15 cellular contexts compared by ENCODE assay signal in the genomic region with DNA sequence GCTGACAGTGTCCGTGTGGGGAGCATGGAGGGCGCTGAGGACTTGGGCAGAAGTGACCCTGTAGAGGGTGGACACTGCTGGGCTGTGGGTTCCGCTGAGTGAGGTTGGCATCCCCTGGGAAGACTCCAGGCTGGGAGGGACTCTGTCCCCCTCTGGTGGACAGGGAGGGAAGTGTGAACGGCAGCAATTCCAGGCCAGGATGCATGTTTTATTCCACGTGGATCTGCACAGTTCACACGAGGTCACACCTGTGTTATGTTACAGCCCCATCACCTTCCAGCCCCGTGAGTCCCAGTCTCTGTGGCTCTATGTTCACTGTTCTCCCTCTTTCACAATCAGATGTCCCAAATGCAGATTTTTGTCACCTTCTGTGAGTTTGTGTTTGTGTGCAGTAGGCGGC. TPM values are rescaled to one million over a fixed set of nuclear protein-coding genes. Genes with fewer than 3 reads are reported as not detected.
A peak's percentile ranks its signal among the peaks of the same experiment; 100 is the strongest.
DNase-seq lines count a peak whose midpoint lies in the region; ATAC-seq, FAIRE-seq and TF ChIP-seq lines count a peak whose summit lies in the region.
"Not testable (repeated sequence)": the region's sequence is repeated elsewhere in the genome, so short reads cannot be mapped to it uniquely, and the experiment has no call there.
"Had no signal": no experiment of that assay in that cellular context is flagged by ENCODE, and none has a peak within 500 bp of the region (broad histone marks: within the 10 kb centered on the region; RNA-seq: fewer than 3 reads in every experiment).

No MANE protein-coding gene starts in this region.

- in situ Hi-C loops in K562 (cut with MboI) = not testable (repeated sequence)

- H3K9ac ChIP-seq in K562 (ENCODE audit: insufficient read depth in 1 of 2, low read depth in 2 of 2, low read length in 2 of 2); liver (ENCODE audit: low read depth in 1 of 2, low read length in 2 of 2): not testable (repeated sequence)

- POLR2A ChIA-PET in A673 (lab: Charles Lee; ENCODE audit: low non-redundant PET) = not testable (repeated sequence)
- POLR2A ChIA-PET in K562 (lab: Yijun Ruan, JAX) = interaction anchor here (0.6 kb wide), 1 partner anchor 10 kb away, joined by 3 read pairs; no protein-coding TSS in a partner anchor

- intact Hi-C loops in A673 (cut with micrococcal nuclease; ENCODE audit: unreplicated experiment) = not testable (repeated sequence)
- intact Hi-C loops in K562 (cut with micrococcal nuclease) = loop anchor here (10.0 kb wide), 1 partner anchor 86 kb away; no protein-coding TSS in a partner anchor

- TF ChIP-seq EP300 in K562 (IDR thresholded peaks at IDR 0.05; ENCODE audit: low read length) = not testable (repeated sequence)

- not testable (repeated sequence) for TF ChIP-seq POLR2A in K562 (conservative IDR thresholded peaks at IDR 0.05)

- FAIRE-seq in K562 (lab: Jason Lieb, UNC) = peak; percentile 37

- H3K79me2 ChIP-seq in K562 (ENCODE audit: control insufficient read depth, insufficient read depth, low read length) = not testable (repeated sequence)

- H3K4me2 ChIP-seq in K562 (ENCODE audit: insufficient read depth, low read length) = not testable (repeated sequence)

- peak; percentile 18 for DNase-seq in A673 (ENCODE audit: low spot score)
- peak; percentile 21 for DNase-seq in Daoy (ENCODE audit: low read depth)
- DNase-seq in GM20000 (ENCODE audit: low spot score); RWPE2 (ENCODE audit: low spot score): not testable (repeated sequence)
- peak; percentile 27 for DNase-seq in M059J (ENCODE audit: low read depth)
- peak; percentile 9 to 31 (median 22) for DNase-seq in K562 (ENCODE audit: extremely low read depth in 1 of 4, low spot score in 3 of 4)
- DNase-seq in fibroblast of mammary gland (ENCODE audit: low read depth) = peak; percentile 13

- TF ChIP-seq RAD21 in K562 (CRISPR knock-in tag; conservative IDR thresholded peaks at IDR 0.05 in 1 of 2, IDR thresholded peaks at IDR 0.05 in 1 of 2); liver (IDR thresholded peaks at IDR 0.05): not testable (repeated sequence)

- H3K27ac ChIP-seq in A673 (ENCODE audit: low read depth, low read length, poor library complexity, severe bottlenecking); RWPE2 (ENCODE audit: poor library complexity, severe bottlenecking); K562 (ENCODE audit: extremely low read depth, low read depth, low read length); liver (ENCODE audit: low read depth in 1 of 2, low read length in 2 of 2): not testable (repeated sequence)

- CTCF ChIA-PET in A673 (lab: Charles Lee); K562 (lab: Yijun Ruan, JAX; ENCODE audit: low intra/inter-chr PET ratio): not testable (repeated sequence)

- not testable (repeated sequence) for H3K27me3 ChIP-seq in A673 (replicated peaks; ENCODE audit: insufficient read depth, low read depth, low read length, poor library complexity); RWPE2 (ENCODE audit: insufficient read depth, poor library complexity, severe bottlenecking); K562 (ENCODE audit: control insufficient read depth in 2 of 2, insufficient read depth in 2 of 2, low read length in 2 of 2); liver (ENCODE audit: control insufficient read depth in 4 of 4, insufficient read depth in 4 of 4, low read length in 3 of 4)

- H3K36me3 ChIP-seq in A673 (ENCODE audit: insufficient read depth, low read length, poor library complexity, severe bottlenecking); RWPE2 (ENCODE audit: low read depth); K562 (ENCODE audit: control insufficient read depth, insufficient read depth, low read length); liver (ENCODE audit: control insufficient read depth in 4 of 4, insufficient read depth in 3 of 4, low read depth in 1 of 4, low read length in 3 of 4): not testable (repeated sequence)

- not testable (repeated sequence) for H3K4me1 ChIP-seq in A673 (ENCODE audit: insufficient read depth, low read length, poor library complexity, severe bottlenecking); K562 (replicated peaks in 1 of 2; ENCODE audit: control insufficient read depth in 2 of 2, insufficient read depth in 2 of 2, low read length in 2 of 2); liver (ENCODE audit: control insufficient read depth in 4 of 4, insufficient read depth in 4 of 4, low read length in 3 of 4)
- peaks cover 17% of the 10 kb centered on the region for H3K4me1 ChIP-seq in RWPE2 (ENCODE audit: insufficient read depth, poor library complexity, severe bottlenecking)

- ATAC-seq in RWPE2 (ENCODE audit: low read depth); K562: not testable (repeated sequence)

- H3K4me3 ChIP-seq in A673 (ENCODE audit: low read depth, low read length, poor library complexity, severe bottlenecking); RWPE2 (ENCODE audit: severe bottlenecking); K562; fibroblast of mammary gland (ENCODE audit: control insufficient read depth, low read depth, low read length); liver (ENCODE audit: low read depth in 1 of 3, low read length in 3 of 3): not testable (repeated sequence)

- WGBS in K562 (ENCODE audit: insufficient coverage, low coverage, missing lambda C conversion rate) = 0% methylated on average over 5 of the region's 8 CpGs
- WGBS in liver = 60% methylated on average over 8 of the region's 8 CpGs

- H2AFZ ChIP-seq in K562 (ENCODE audit: low read depth, low read length) = not testable (repeated sequence)

- not testable (repeated sequence) for H3K9me3 ChIP-seq in A673 (ENCODE audit: low read depth, low read length, poor library complexity, severe bottlenecking); RWPE2 (ENCODE audit: severe bottlenecking); K562 (replicated peaks; ENCODE audit: control insufficient read depth, insufficient read depth, low read depth, low read length); liver (ENCODE audit: control insufficient read depth in 4 of 4, low read length in 3 of 4)

- TF ChIP-seq CTCF in A673 (conservative IDR thresholded peaks at IDR 0.05; ENCODE audit: low read depth, low read length) = not testable (repeated sequence)
- peak; percentile 18 for TF ChIP-seq CTCF in GM20000 (IDR thresholded peaks at IDR 0.05; ENCODE audit: extremely low read depth, missing control alignments)
- TF ChIP-seq CTCF in RWPE2 (IDR thresholded peaks at IDR 0.05; ENCODE audit: poor library complexity, severe bottlenecking) = peak; percentile 27
- TF ChIP-seq CTCF in K562 (IDR thresholded peaks at IDR 0.05 in 2 of 3, conservative IDR thresholded peaks at IDR 0.05 in 1 of 3; ENCODE audit: insufficient read depth in 2 of 3, low read depth in 1 of 3, low read length in 3 of 3) = peak; percentile 44 to 53 (median 53); a peak in 4 of 6 replicates
- peak; percentile 45 for TF ChIP-seq CTCF in fibroblast of mammary gland (conservative IDR thresholded peaks at IDR 0.05; ENCODE audit: control insufficient read depth, insufficient read depth, low read depth, low read length)
- TF ChIP-seq CTCF in liver (IDR thresholded peaks at IDR 0.05; ENCODE audit: low read depth, low read length, missing input control) = peak; percentile 13

- not testable (repeated sequence) for H4K20me1 ChIP-seq in K562 (replicated peaks; ENCODE audit: control insufficient read depth, insufficient read depth, low read length)

- H3K9me1 ChIP-seq in K562 (ENCODE audit: control insufficient read depth, insufficient read depth, low read length) = not testable (repeated sequence)

- BruUV-seq in A673 (replicated peaks; lab: Mats Ljungman, UMichigan); K562 (replicated peaks; lab: Mats Ljungman, UMichigan): not testable (repeated sequence)

RNA-seq across cellular contexts. Expression of a gene that starts 1.8 kb away (rescaled TPM):
- total RNA-seq in A673 (2021) = not detected in 2 replicates
- not detected in 2 replicates for total RNA-seq in Daoy (2014; rRNA removed; shearing (Covaris generic))
- total RNA-seq in M059J (2014; rRNA removed; shearing (Covaris generic)) = 11.0 and 13.6 TPM in 2 replicates
- not detected in 2 replicates for total RNA-seq in K562 (2011; cell fraction: chromatin; rRNA removed; ENCODE audit: low replicate concordance)
- not detected in 2 replicates for total RNA-seq in K562 (2011; cell fraction: nucleolus; rRNA removed)
- not detected in 2 replicates for total RNA-seq in K562 (2011; cell fraction: nucleoplasm; rRNA removed)
- total RNA-seq in K562 (2014; rRNA removed) = not detected in 2 replicates
- total RNA-seq in K562 (2014; rRNA removed; fragmentation: Illumina TruSeq; extraction: Trizol) = not detected in 2 replicates
- not detected in 2 replicates for total RNA-seq in K562 (2015; rRNA removed; fragmentation: Illumina TruSeq; extraction: Trizol)
- not detected in 2 replicates for total RNA-seq in K562 (2021)
- not detected in 2 replicates for polyA plus RNA-seq in K562 (2011; rRNA removed)
- not detected in 2 replicates for polyA plus RNA-seq in K562 (2011; cell fraction: cytosol; rRNA removed)
- not detected in 2 replicates for polyA plus RNA-seq in K562 (2011; cell fraction: nucleus; rRNA removed)
- not detected in 2 replicates for polyA plus RNA-seq in K562 (2012)
- not detected in 2 replicates for polyA plus RNA-seq in K562 (2014; fragmentation: Illumina TruSeq; extraction: Trizol)
- not detected for polyA plus RNA-seq in K562 (2014; fragmentation: Nextera tagmentation; extraction: Ambion mirVana)
- not detected in 2 replicates for polyA plus RNA-seq in K562 (2014; rRNA removed)
- polyA minus RNA-seq in K562 (2011; rRNA and poly(A)+ RNA removed) = not detected in 2 replicates
- not detected in 2 replicates for polyA minus RNA-seq in K562 (2011; cell fraction: cytosol; rRNA and poly(A)+ RNA removed)
- polyA minus RNA-seq in K562 (2011; cell fraction: nucleus; rRNA and poly(A)+ RNA removed) = not detected in 2 replicates
- total RNA-seq in liver = not detected
- not detected for polyA plus RNA-seq in liver
- total RNA-seq: adrenal gland, endothelial cell of umbilical vein, heart left ventricle, mononuclear cell, right cardiac atrium, Right ventricle myocardium inferior, urinary bladder had no signal
- polyA plus RNA-seq: adrenal gland, endothelial cell of umbilical vein, heart left ventricle, right cardiac atrium, urinary bladder had no signal

RNA-seq across cellular contexts. Expression of a gene that starts 36.4 kb away (rescaled TPM):
- total RNA-seq in A673 (2021) = not detected in 2 replicates
- not detected in 2 replicates for total RNA-seq in Daoy (2014; rRNA removed; shearing (Covaris generic))
- 0.79 and 0.89 TPM in 2 replicates for total RNA-seq in M059J (2014; rRNA removed; shearing (Covaris generic))
- not detected in 2 replicates for total RNA-seq in K562 (2011; cell fraction: chromatin; rRNA removed; ENCODE audit: low replicate concordance)
- total RNA-seq in K562 (2011; cell fraction: nucleolus; rRNA removed) = not detected in 2 replicates
- not detected in 2 replicates for total RNA-seq in K562 (2011; cell fraction: nucleoplasm; rRNA removed)
- total RNA-seq in K562 (2014; rRNA removed) = not detected in 2 replicates
- total RNA-seq in K562 (2014; rRNA removed; fragmentation: Illumina TruSeq; extraction: Trizol) = not detected in 2 replicates
- not detected in 2 replicates for total RNA-seq in K562 (2015; rRNA removed; fragmentation: Illumina TruSeq; extraction: Trizol)
- not detected in 2 replicates for total RNA-seq in K562 (2021)
- polyA plus RNA-seq in K562 (2011; rRNA removed) = not detected in 2 replicates
- polyA plus RNA-seq in K562 (2011; cell fraction: cytosol; rRNA removed) = not detected in 2 replicates
- polyA plus RNA-seq in K562 (2011; cell fraction: nucleus; rRNA removed) = not detected in 2 replicates
- polyA plus RNA-seq in K562 (2012) = not detected in 2 replicates
- not detected in 2 replicates for polyA plus RNA-seq in K562 (2014; fragmentation: Illumina TruSeq; extraction: Trizol)
- not detected for polyA plus RNA-seq in K562 (2014; fragmentation: Nextera tagmentation; extraction: Ambion mirVana)
- polyA plus RNA-seq in K562 (2014; rRNA removed) = not detected in 2 replicates
- polyA minus RNA-seq in K562 (2011; rRNA and poly(A)+ RNA removed) = not detected in 2 replicates
- not detected in 2 replicates for polyA minus RNA-seq in K562 (2011; cell fraction: cytosol; rRNA and poly(A)+ RNA removed)
- polyA minus RNA-seq in K562 (2011; cell fraction: nucleus; rRNA and poly(A)+ RNA removed) = not detected in 2 replicates
- total RNA-seq in liver = not detected
- not detected for polyA plus RNA-seq in liver
- total RNA-seq: adrenal gland, endothelial cell of umbilical vein, heart left ventricle, mononuclear cell, right cardiac atrium, Right ventricle myocardium inferior, urinary bladder had no signal
- polyA plus RNA-seq: adrenal gland, endothelial cell of umbilical vein, heart left ventricle, right cardiac atrium, urinary bladder had no signal

RNA-seq across cellular contexts. Expression of a gene that starts 55.7 kb away (rescaled TPM):
- total RNA-seq in A673 (2021) = not detected in 2 replicates
- not detected in 2 replicates for total RNA-seq in Daoy (2014; rRNA removed; shearing (Covaris generic))
- 0.05 and 1.1 TPM in 2 replicates for total RNA-seq in M059J (2014; rRNA removed; shearing (Covaris generic))
- total RNA-seq in K562 (2011; cell fraction: chromatin; rRNA removed; ENCODE audit: low replicate concordance) = not detected in 2 replicates
- not detected in 2 replicates for total RNA-seq in K562 (2011; cell fraction: nucleolus; rRNA removed)
- not detected in 2 replicates for total RNA-seq in K562 (2011; cell fraction: nucleoplasm; rRNA removed)
- not detected in 2 replicates for total RNA-seq in K562 (2014; rRNA removed)
- total RNA-seq in K562 (2014; rRNA removed; fragmentation: Illumina TruSeq; extraction: Trizol) = not detected in 2 replicates
- not detected in 2 replicates for total RNA-seq in K562 (2015; rRNA removed; fragmentation: Illumina TruSeq; extraction: Trizol)
- not detected in 2 replicates for total RNA-seq in K562 (2021)
- not detected in 2 replicates for polyA plus RNA-seq in K562 (2011; rRNA removed)
- not detected in 2 replicates for polyA plus RNA-seq in K562 (2011; cell fraction: cytosol; rRNA removed)
- not detected in 2 replicates for polyA plus RNA-seq in K562 (2011; cell fraction: nucleus; rRNA removed)
- not detected in 2 replicates for polyA plus RNA-seq in K562 (2012)
- polyA plus RNA-seq in K562 (2014; fragmentation: Illumina TruSeq; extraction: Trizol) = not detected in 2 replicates
- not detected for polyA plus RNA-seq in K562 (2014; fragmentation: Nextera tagmentation; extraction: Ambion mirVana)
- not detected in 2 replicates for polyA plus RNA-seq in K562 (2014; rRNA removed)
- not detected in 2 replicates for polyA minus RNA-seq in K562 (2011; rRNA and poly(A)+ RNA removed)
- polyA minus RNA-seq in K562 (2011; cell fraction: cytosol; rRNA and poly(A)+ RNA removed) = not detected in 2 replicates
- not detected in 2 replicates for polyA minus RNA-seq in K562 (2011; cell fraction: nucleus; rRNA and poly(A)+ RNA removed)
- total RNA-seq in liver = not detected
- not detected for polyA plus RNA-seq in liver
- total RNA-seq: adrenal gland, endothelial cell of umbilical vein, heart left ventricle, right cardiac atrium, Right ventricle myocardium inferior, urinary bladder had no signal
- polyA plus RNA-seq: adrenal gland, endothelial cell of umbilical vein, heart left ventricle, right cardiac atrium, urinary bladder had no signal

Comparison
In these comparisons a context has a peak if more than half of its experiments do, and no peak if none do; other contexts are left out.
1. RNA of a gene that starts 1.8 kb away (total RNA-seq): 11.0 to 13.6 TPM in M059J; not detected in A673, not detected in Daoy, not detected in K562 and not detected in liver; every median in the first group is over 10 times any median in the second.